1 cellular context compared by ENCODE assay signal in the genomic region with DNA sequence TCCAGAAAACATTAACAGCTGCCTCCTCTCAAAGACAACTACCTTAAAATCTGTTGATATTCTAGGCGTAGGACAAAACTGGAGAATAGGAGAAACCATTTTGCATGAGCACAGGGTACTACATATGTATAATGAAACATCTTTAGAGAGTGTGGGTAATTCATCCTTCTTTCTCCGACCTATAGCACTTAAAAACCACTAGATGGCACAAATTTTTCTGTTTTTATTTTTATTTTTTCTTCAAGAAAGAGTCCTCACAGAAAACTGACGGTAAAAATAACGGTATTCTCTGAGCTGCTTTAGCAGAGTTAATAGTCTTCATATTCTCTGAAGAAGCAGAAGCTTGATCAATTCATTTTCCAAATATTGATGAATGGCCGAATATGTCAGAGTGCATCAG.
TF ChIP-seq lines count a peak whose summit lies in the region.

No MANE protein-coding gene starts in this region.

TF ChIP-seq in HepG2, 621 proteins besides CTCF, POLR2A, EP300 and RAD21 (continued from another document):
- TF ChIP-seq, protein P1, sequence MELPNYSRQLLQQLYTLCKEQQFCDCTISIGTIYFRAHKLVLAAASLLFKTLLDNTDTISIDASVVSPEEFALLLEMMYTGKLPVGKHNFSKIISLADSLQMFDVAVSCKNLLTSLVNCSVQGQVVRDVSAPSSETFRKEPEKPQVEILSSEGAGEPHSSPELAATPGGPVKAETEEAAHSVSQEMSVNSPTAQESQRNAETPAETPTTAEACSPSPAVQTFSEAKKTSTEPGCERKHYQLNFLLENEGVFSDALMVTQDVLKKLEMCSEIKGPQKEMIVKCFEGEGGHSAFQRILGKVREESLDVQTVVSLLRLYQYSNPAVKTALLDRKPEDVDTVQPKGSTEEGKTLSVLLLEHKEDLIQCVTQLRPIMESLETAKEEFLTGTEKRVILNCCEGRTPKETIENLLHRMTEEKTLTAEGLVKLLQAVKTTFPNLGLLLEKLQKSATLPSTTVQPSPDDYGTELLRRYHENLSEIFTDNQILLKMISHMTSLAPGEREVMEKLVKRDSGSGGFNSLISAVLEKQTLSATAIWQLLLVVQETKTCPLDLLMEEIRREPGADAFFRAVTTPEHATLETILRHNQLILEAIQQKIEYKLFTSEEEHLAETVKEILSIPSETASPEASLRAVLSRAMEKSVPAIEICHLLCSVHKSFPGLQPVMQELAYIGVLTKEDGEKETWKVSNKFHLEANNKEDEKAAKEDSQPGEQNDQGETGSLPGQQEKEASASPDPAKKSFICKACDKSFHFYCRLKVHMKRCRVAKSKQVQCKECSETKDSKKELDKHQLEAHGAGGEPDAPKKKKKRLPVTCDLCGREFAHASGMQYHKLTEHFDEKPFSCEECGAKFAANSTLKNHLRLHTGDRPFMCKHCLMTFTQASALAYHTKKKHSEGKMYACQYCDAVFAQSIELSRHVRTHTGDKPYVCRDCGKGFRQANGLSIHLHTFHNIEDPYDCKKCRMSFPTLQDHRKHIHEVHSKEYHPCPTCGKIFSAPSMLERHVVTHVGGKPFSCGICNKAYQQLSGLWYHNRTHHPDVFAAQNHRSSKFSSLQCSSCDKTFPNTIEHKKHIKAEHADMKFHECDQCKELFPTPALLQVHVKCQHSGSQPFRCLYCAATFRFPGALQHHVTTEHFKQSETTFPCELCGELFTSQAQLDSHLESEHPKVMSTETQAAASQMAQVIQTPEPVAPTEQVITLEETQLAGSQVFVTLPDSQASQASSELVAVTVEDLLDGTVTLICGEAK (IDR thresholded peaks at IDR 0.05) = no peak
- TF ChIP-seq, protein P1 (CRISPR knock-in tag; IDR thresholded peaks at IDR 0.05) = no peak
